8 cellular contexts compared by ENCODE assay signal in genomic region chr7:130369110-130369711, GRCh38. TPM values are rescaled to one million over a fixed set of nuclear protein-coding genes. Genes with fewer than 3 reads are reported as not detected.
DNase-seq lines count a peak whose midpoint lies in the region; ATAC-seq and TF ChIP-seq lines count a peak whose summit lies in the region.

No MANE protein-coding gene starts in this region.

- H3K27ac ChIP-seq in RWPE2 (ENCODE audit: poor library complexity, severe bottlenecking), result peak overlapping the region; percentile 97
- H3K27ac ChIP-seq in WERI-Rb-1, result no peak overlapping the region
- no peak overlapping the region for H3K27ac ChIP-seq in substantia nigra (ENCODE audit: low read depth, low read length, poor library complexity, severe bottlenecking)
- no peak overlapping the region for H3K27ac ChIP-seq in A673 (ENCODE audit: low read depth, low read length, poor library complexity, severe bottlenecking)

- H3K27me3 ChIP-seq in RWPE2 (ENCODE audit: insufficient read depth, poor library complexity, severe bottlenecking) (no peaks in the 10 kb centered on the region), skeletal muscle satellite cell (ENCODE audit: control insufficient read depth, insufficient read depth, low read length) (no peaks in the 10 kb centered on the region), WERI-Rb-1 (ENCODE audit: insufficient read depth, low read depth, severe bottlenecking) (no peaks in the 10 kb centered on the region), A673 (replicated peaks; ENCODE audit: insufficient read depth, low read depth, low read length, poor library complexity) (no peaks in the 10 kb centered on the region)

- H3K27ac Mint-ChIP-seq in T-helper 2 cell treated with Interferon-gamma antibody and Interleukin-4, amounts not matched to agents 5 μg/mL and 100 μg/mL, for 36 hours, result peak overlapping the region; percentile 55

- peaks cover 23% of the 10 kb centered on the region for H3K4me1 Mint-ChIP-seq in T-helper 2 cell treated with Interferon-gamma antibody and Interleukin-4, amounts not matched to agents 5 μg/mL and 100 μg/mL, for 36 hours (ENCODE audit: low read depth)

- H3K4me3 Mint-ChIP-seq in T-helper 2 cell treated with Interferon-gamma antibody and Interleukin-4, amounts not matched to agents 5 μg/mL and 100 μg/mL, for 36 hours, result peak overlapping the region; percentile 28

- H3K27me3 Mint-ChIP-seq in T-helper 2 cell treated with Interferon-gamma antibody and Interleukin-4, amounts not matched to agents 5 μg/mL and 100 μg/mL, for 36 hours (ENCODE audit: low read depth), result no peaks in the 10 kb centered on the region

- H3K36me3 ChIP-seq in RWPE2 (ENCODE audit: low read depth) (no peaks in the 10 kb centered on the region), skeletal muscle satellite cell (ENCODE audit: insufficient read depth, low read length) (no peaks in the 10 kb centered on the region), WERI-Rb-1 (no peaks in the 10 kb centered on the region), A673 (ENCODE audit: insufficient read depth, low read length, poor library complexity, severe bottlenecking) (no peaks in the 10 kb centered on the region)

- CTCF ChIA-PET in A673 (lab: Charles Lee), result no interaction called here

- ATAC-seq in RWPE2 (ENCODE audit: low read depth), result no peak

- H3K4me1 ChIP-seq in RWPE2 (ENCODE audit: insufficient read depth, poor library complexity, severe bottlenecking), result peaks cover 63% of the 10 kb centered on the region
- H3K4me1 ChIP-seq in skeletal muscle satellite cell (ENCODE audit: control insufficient read depth, insufficient read depth, low read length), result peaks cover 84% of the 10 kb centered on the region
- H3K4me1 ChIP-seq in A673 (ENCODE audit: insufficient read depth, low read length, poor library complexity, severe bottlenecking), result peaks cover 17% of the 10 kb centered on the region

- DNase-seq in T-helper 2 cell treated with Interferon-gamma antibody and Interleukin-4, amounts not matched to agents 5 μg/mL and 100 μg/mL, for 36 hours (ENCODE audit: low spot score), result no peak
- DNase-seq in T-helper 2 cell (no peak), RWPE2 (ENCODE audit: low spot score) (no peak), fibroblast of villous mesenchyme (ENCODE audit: low read depth) (peak; percentile 89), WERI-Rb-1 (no peak), substantia nigra (lab: John Stamatoyannopoulos, UW) (no peak), A673 (ENCODE audit: low spot score) (no peak)

- POLR2A ChIA-PET in A673 (lab: Charles Lee; ENCODE audit: low non-redundant PET), result no interaction called here

- intact Hi-C loops in A673 (cut with micrococcal nuclease; ENCODE audit: unreplicated experiment), result no loop called here

- no peak for TF ChIP-seq CTCF in RWPE2 (IDR thresholded peaks at IDR 0.05; ENCODE audit: poor library complexity, severe bottlenecking)
- TF ChIP-seq CTCF in fibroblast of villous mesenchyme (IDR thresholded peaks at IDR 0.05; ENCODE audit: insufficient read depth, low read depth, low read length), result no peak
- no peak for TF ChIP-seq CTCF in WERI-Rb-1 (IDR thresholded peaks at IDR 0.05; ENCODE audit: low read depth, low read length)
- no peak for TF ChIP-seq CTCF in A673 (conservative IDR thresholded peaks at IDR 0.05; ENCODE audit: low read depth, low read length)

- H3K4me2 ChIP-seq in skeletal muscle satellite cell (ENCODE audit: low read length), result peak overlapping the region; percentile 32

- H3K9me3 Mint-ChIP-seq in T-helper 2 cell treated with Interferon-gamma antibody and Interleukin-4, amounts not matched to agents 5 μg/mL and 100 μg/mL, for 36 hours, result no peaks in the 10 kb centered on the region

- H3K9ac ChIP-seq in skeletal muscle satellite cell (ENCODE audit: low read depth, low read length), result peak overlapping the region; percentile 36

- no peaks in the 10 kb centered on the region for H3K9me3 ChIP-seq in RWPE2 (ENCODE audit: severe bottlenecking)
- no peaks in the 10 kb centered on the region for H3K9me3 ChIP-seq in skeletal muscle satellite cell (replicated peaks; ENCODE audit: low read length)
- no peaks in the 10 kb centered on the region for H3K9me3 ChIP-seq in WERI-Rb-1 (ENCODE audit: severe bottlenecking)
- no peaks in the 10 kb centered on the region for H3K9me3 ChIP-seq in A673 (ENCODE audit: low read depth, low read length, poor library complexity, severe bottlenecking)

- H3K4me3 ChIP-seq in RWPE2 (ENCODE audit: severe bottlenecking), result no peak overlapping the region
- no peak overlapping the region for H3K4me3 ChIP-seq in fibroblast of villous mesenchyme (ENCODE audit: low read depth, low read length)
- no peak overlapping the region for H3K4me3 ChIP-seq in skeletal muscle satellite cell (ENCODE audit: low read length)
- no peak overlapping the region for H3K4me3 ChIP-seq in WERI-Rb-1 (ENCODE audit: low read depth, low read length)
- no peak overlapping the region for H3K4me3 ChIP-seq in A673 (ENCODE audit: low read depth, low read length, poor library complexity, severe bottlenecking)

- H3K36me3 Mint-ChIP-seq in T-helper 2 cell treated with Interferon-gamma antibody and Interleukin-4, amounts not matched to agents 5 μg/mL and 100 μg/mL, for 36 hours (ENCODE audit: low read depth), result no peaks in the 10 kb centered on the region

- BruUV-seq in A673 (replicated peaks; lab: Mats Ljungman, UMichigan), result no TSS peak

RNA-seq across cellular contexts. Expression of gene CPA1, which starts 11.1 kb away (rescaled TPM):
- total RNA-seq in fibroblast of villous mesenchyme (0.32 and 0.86 TPM in 2 replicates), A673 (2021) (not detected in 2 replicates)
- total RNA-seq in skeletal muscle satellite cell (2012; rRNA removed), result not detected in 2 replicates

RNA-seq across cellular contexts. Expression of gene CPA5, which starts 24.6 kb away (rescaled TPM):
- not detected in 2 replicates for total RNA-seq in fibroblast of villous mesenchyme
- not detected in 2 replicates for total RNA-seq in skeletal muscle satellite cell (2012; rRNA removed)
- not detected in 2 replicates for total RNA-seq in A673 (2021)
